1 cellular context compared by ENCODE assay signal in the genomic region with DNA sequence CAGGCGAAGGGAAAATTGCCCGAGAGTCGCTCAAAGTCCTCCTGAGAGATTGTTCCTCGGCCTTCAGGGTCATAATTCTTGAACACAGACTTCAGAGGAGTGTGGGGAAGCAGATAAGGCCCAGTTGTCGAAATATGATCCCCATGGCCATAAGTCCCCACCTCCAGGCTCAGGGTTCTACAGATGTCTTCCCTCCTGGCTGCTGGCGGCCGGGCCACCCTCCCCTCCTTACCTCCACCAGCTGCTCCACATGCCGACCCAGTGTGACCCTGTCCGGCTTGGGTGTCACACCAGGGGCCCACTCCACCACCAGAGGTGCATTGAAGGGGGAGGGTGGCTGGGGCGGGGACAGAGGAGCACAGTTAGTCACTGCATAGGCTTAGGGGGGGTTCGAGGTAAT.
A peak's percentile ranks its signal among the peaks of the same experiment; 100 is the strongest.
TF ChIP-seq lines count a peak whose summit lies in the region.

No MANE protein-coding gene starts in this region.

TF ChIP-seq in K562, 482 proteins besides CTCF, POLR2A, EP300 and RAD21 (continued from another document and continues in another):
- TF ChIP-seq ZBTB40 (IDR thresholded peaks at IDR 0.05) (no peak), ZBTB40 (CRISPR knock-in tag; IDR thresholded peaks at IDR 0.05) (no peak), ZNF57 (CRISPR knock-in tag; IDR thresholded peaks at IDR 0.05) (no peak), TAF7 (tag; IDR thresholded peaks at IDR 0.05) (no peak), NCOA1 (IDR thresholded peaks at IDR 0.05; ENCODE audit: low read depth) (no peak; the same call in 1 of the 2 replicates), ZNF23 (CRISPR knock-in tag; IDR thresholded peaks at IDR 0.05) (no peak), ATF1 (CRISPR knock-in tag; IDR thresholded peaks at IDR 0.05) (no peak), ATF1 (tag; IDR thresholded peaks at IDR 0.05) (peak; percentile 43; the same call in 1 of the 2 replicates), ZNF740 (CRISPR knock-in tag; IDR thresholded peaks at IDR 0.05) (no peak), ZNF740 (tag; IDR thresholded peaks at IDR 0.05) (0 out of 4 replicates have a peak, but pooled peaks of 1 of the 2 experiments have one; percentile 27), NR2C2 (CRISPR knock-in tag; IDR thresholded peaks at IDR 0.05) (no peak), NR2C2 (tag; IDR thresholded peaks at IDR 0.05) (no peak), TAF15 (IDR thresholded peaks at IDR 0.05; ENCODE audit: low read depth, low read length) (no peak), CHD4 (IDR thresholded peaks at IDR 0.05; ENCODE audit: insufficient read depth, insufficient replicate concordance, low read depth, low read length, poor library complexity, severe bottlenecking) (no peak), TGIF2 (CRISPR knock-in tag; IDR thresholded peaks at IDR 0.05) (no peak), FIP1L1 (IDR thresholded peaks at IDR 0.05; ENCODE audit: low read depth, low read length, poor library complexity, severe bottlenecking) (no peak), COPS2 (conservative IDR thresholded peaks at IDR 0.05) (no peak), TFAP4 (CRISPR knock-in tag; IDR thresholded peaks at IDR 0.05; ENCODE audit: borderline replicate concordance) (peak; percentile 97), HMGXB4 (CRISPR knock-in tag; IDR thresholded peaks at IDR 0.05) (no peak), ZSCAN29 (IDR thresholded peaks at IDR 0.05) (no peak), RBM15 (IDR thresholded peaks at IDR 0.05; ENCODE audit: insufficient read depth, low read length) (no peak), STAT5B (CRISPR knock-in tag; IDR thresholded peaks at IDR 0.05) (no peak), SMAD3 (CRISPR knock-in tag; conservative IDR thresholded peaks at IDR 0.05) (no peak), CREB3 (tag; conservative IDR thresholded peaks at IDR 0.05; ENCODE audit: low read depth) (no peak), BACH1 (tag; IDR thresholded peaks at IDR 0.05) (no peak), SLC30A9 (CRISPR knock-in tag; IDR thresholded peaks at IDR 0.05) (no peak), HNRNPL (IDR thresholded peaks at IDR 0.05; ENCODE audit: low read depth, low read length) (no peak), RAD51 (IDR thresholded peaks at IDR 0.05; ENCODE audit: borderline replicate concordance, low read depth) (no peak), HES1 (IDR thresholded peaks at IDR 0.05; ENCODE audit: low read depth) (no peak), ZNF274 (IDR thresholded peaks at IDR 0.05; ENCODE audit: borderline replicate concordance, low read depth, low read length) (no peak), POLR2AphosphoS5 (IDR thresholded peaks at IDR 0.05; ENCODE audit: control insufficient read depth, insufficient read depth, low read depth, low read length) (peak; percentile 85), RCOR1 (IDR thresholded peaks at IDR 0.05; ENCODE audit: borderline replicate concordance in 1 of 2, low read depth in 2 of 2, low read length in 2 of 2) (peak in 1 of 2 experiments; percentile 92; a peak in 2 of 4 replicates), ZNF778 (CRISPR knock-in tag; IDR thresholded peaks at IDR 0.05) (no peak), ZNF551 (CRISPR knock-in tag; IDR thresholded peaks at IDR 0.05) (no peak), KDM4B (IDR thresholded peaks at IDR 0.05; ENCODE audit: borderline replicate concordance in 2 of 2, low read depth in 1 of 2) (no peak), BCL6 (CRISPR knock-in tag; IDR thresholded peaks at IDR 0.05) (no peak), ZC3H8 (IDR thresholded peaks at IDR 0.05) (no peak), ZNF717 (CRISPR knock-in tag; IDR thresholded peaks at IDR 0.05) (no peak), HLTF (IDR thresholded peaks at IDR 0.05) (no peak), PML (IDR thresholded peaks at IDR 0.05; ENCODE audit: low read length) (0 out of 2 replicates have a peak, but pooled peaks have one; percentile 44), GTF2E2 (tag; IDR thresholded peaks at IDR 0.05) (no peak), ZKSCAN1 (IDR thresholded peaks at IDR 0.05; ENCODE audit: low read depth, low read length) (0 out of 2 replicates have a peak, but pooled peaks have one; percentile 8), TCF7L2 (IDR thresholded peaks at IDR 0.05; ENCODE audit: low read depth, low read length) (no peak), TARDBP (IDR thresholded peaks at IDR 0.05) (no peak), ARID4B (CRISPR knock-in tag; IDR thresholded peaks at IDR 0.05) (no peak), SAFB (IDR thresholded peaks at IDR 0.05; ENCODE audit: borderline replicate concordance, low read depth, low read length) (no peak)
- TF ChIP-seq, protein P1, sequence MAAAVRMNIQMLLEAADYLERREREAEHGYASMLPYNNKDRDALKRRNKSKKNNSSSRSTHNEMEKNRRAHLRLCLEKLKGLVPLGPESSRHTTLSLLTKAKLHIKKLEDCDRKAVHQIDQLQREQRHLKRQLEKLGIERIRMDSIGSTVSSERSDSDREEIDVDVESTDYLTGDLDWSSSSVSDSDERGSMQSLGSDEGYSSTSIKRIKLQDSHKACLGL (CRISPR knock-in tag; IDR thresholded peaks at IDR 0.05; ENCODE audit: borderline replicate concordance, poor library complexity, severe bottlenecking), result no peak
